In the genomic region with DNA sequence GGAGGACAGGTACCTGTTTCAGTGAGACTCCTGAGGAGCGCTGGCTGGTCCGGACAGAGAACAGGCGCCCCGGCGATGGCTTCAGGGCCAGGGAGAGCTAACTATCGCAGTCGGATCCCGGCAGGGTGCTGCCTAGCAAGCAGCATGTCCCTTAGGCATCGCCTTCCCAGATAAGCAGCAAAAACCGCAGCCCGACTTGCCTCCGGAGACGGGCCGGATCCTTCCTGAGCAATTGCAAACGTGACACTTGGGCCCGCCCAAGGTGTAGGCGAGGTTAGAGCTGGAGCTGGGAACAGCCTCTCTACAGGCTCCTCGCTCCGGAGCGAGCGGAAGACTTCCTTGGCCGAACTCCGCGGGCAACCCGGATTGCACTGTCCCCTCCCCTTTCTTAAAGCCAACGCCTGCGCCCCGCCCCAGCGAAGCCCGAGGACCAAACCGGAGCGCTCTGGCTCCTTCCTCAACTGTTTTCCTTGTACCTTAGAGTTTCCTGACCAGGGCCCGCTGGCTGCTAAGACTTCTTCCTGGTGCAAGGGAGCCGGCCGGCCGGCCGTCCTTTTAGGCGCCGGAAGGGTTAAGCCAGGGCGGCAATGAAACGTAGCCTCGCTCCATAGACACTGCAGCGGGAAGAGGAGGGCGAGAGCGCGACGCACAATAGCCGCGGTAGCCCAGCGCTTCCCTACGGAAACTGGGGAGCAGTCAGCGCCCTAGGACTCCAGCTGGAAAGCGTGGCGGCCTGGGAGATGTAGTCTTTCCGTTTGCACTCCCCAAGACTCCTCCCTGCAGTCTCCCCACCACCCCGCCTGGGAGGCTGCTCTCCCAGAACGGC, we compare ENCODE assay signal across 8 cellular contexts. TPM values are rescaled to one million over a fixed set of nuclear protein-coding genes. Genes with fewer than 3 reads are reported as not detected.
DNase-seq lines count a peak whose midpoint lies in the region; ATAC-seq, FAIRE-seq and TF ChIP-seq lines count a peak whose summit lies in the region.

A gene with protein sequence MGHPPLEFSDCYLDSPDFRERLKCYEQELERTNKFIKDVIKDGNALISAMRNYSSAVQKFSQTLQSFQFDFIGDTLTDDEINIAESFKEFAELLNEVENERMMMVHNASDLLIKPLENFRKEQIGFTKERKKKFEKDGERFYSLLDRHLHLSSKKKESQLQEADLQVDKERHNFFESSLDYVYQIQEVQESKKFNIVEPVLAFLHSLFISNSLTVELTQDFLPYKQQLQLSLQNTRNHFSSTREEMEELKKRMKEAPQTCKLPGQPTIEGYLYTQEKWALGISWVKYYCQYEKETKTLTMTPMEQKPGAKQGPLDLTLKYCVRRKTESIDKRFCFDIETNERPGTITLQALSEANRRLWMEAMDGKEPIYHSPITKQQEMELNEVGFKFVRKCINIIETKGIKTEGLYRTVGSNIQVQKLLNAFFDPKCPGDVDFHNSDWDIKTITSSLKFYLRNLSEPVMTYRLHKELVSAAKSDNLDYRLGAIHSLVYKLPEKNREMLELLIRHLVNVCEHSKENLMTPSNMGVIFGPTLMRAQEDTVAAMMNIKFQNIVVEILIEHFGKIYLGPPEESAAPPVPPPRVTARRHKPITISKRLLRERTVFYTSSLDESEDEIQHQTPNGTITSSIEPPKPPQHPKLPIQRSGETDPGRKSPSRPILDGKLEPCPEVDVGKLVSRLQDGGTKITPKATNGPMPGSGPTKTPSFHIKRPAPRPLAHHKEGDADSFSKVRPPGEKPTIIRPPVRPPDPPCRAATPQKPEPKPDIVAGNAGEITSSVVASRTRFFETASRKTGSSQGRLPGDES (minus strand): TSS at position 341 of the 826 bp plus-strand sequence. CDS start 475 bp downstream, outside the sequence.

- 2% methylated on average over 57 of the region's 57 CpGs for WGBS in liver

- peak within 1 kb of the TSS; percentile 31 to 54 for H3K27ac ChIP-seq in liver (ENCODE audit: low read depth in 1 of 2, low read length in 2 of 2)

- TF ChIP-seq CTCF in D721Med (IDR thresholded peaks at IDR 0.05; ENCODE audit: insufficient read depth, missing control alignments): no peak
- TF ChIP-seq CTCF in liver (IDR thresholded peaks at IDR 0.05; ENCODE audit: low read depth, low read length, missing input control): no peak

- H3K4me1 ChIP-seq in liver (ENCODE audit: control insufficient read depth in 4 of 4, insufficient read depth in 4 of 4, low read length in 3 of 4): peaks cover 0 to 7% (median 0%) of the 10 kb centered on the region in 4 donors

- peaks cover 30% of the 10 kb centered on the region for H3K27me3 Mint-ChIP-seq in IgD-negative memory B cell
- peaks cover 48 to 50% of the 10 kb centered on the region in 2 donors for H3K27me3 Mint-ChIP-seq in effector memory CD8-positive, alpha-beta T cell
- H3K27me3 Mint-ChIP-seq in stimulated activated memory B cell treated with anti-CD40 and anti-IgM and Interleukin-4, amounts not matched to agents 10 μg/mL and 1 μg/mL and 100 μg/mL, for 72 hours: peaks cover 37% of the 10 kb centered on the region

- peak; percentile 11 for DNase-seq in D721Med (ENCODE audit: insufficient read length, low spot score)
- DNase-seq in UCSD-AML1 (lab: John Stamatoyannopoulos, UW; ENCODE audit: unreplicated experiment): peak; percentile 68
- no peak for DNase-seq in effector memory CD8-positive, alpha-beta T cell
- DNase-seq in NK-92 (lab: John Stamatoyannopoulos, UW; ENCODE audit: unreplicated experiment): no peak

- peaks cover 0 to 2% (median 0%) of the 10 kb centered on the region in 3 donors for H3K9me3 Mint-ChIP-seq in IgD-negative memory B cell
- no peaks in the 10 kb centered on the region for H3K9me3 Mint-ChIP-seq in effector memory CD8-positive, alpha-beta T cell
- no peaks in the 10 kb centered on the region for H3K9me3 Mint-ChIP-seq in stimulated activated memory B cell treated with anti-CD40 and anti-IgM and Interleukin-4, amounts not matched to agents 10 μg/mL and 1 μg/mL and 100 μg/mL, for 72 hours

- H3K4me3 Mint-ChIP-seq in IgD-negative memory B cell: peak within 1 kb of the TSS; percentile 70 to 89 (median 76)
- peak within 1 kb of the TSS; percentile 72 to 76 for H3K4me3 Mint-ChIP-seq in effector memory CD8-positive, alpha-beta T cell
- H3K4me3 Mint-ChIP-seq in stimulated activated memory B cell treated with anti-CD40 and anti-IgM and Interleukin-4, amounts not matched to agents 10 μg/mL and 1 μg/mL and 100 μg/mL, for 72 hours: peak within 1 kb of the TSS; percentile 61

- H3K27me3 ChIP-seq in liver (ENCODE audit: control insufficient read depth in 4 of 4, insufficient read depth in 4 of 4, low read length in 3 of 4): no peaks in the 10 kb centered on the region

- peaks cover 0 to 2% (median 1%) of the 10 kb centered on the region in 3 donors for H3K4me1 Mint-ChIP-seq in IgD-negative memory B cell
- H3K4me1 Mint-ChIP-seq in effector memory CD8-positive, alpha-beta T cell (ENCODE audit: low read depth in 2 of 2): peaks cover 13% of the 10 kb centered on the region in 2 donors
- H3K4me1 Mint-ChIP-seq in stimulated activated memory B cell treated with anti-CD40 and anti-IgM and Interleukin-4, amounts not matched to agents 10 μg/mL and 1 μg/mL and 100 μg/mL, for 72 hours: peaks cover 18% of the 10 kb centered on the region

- no peak within 1 kb of the TSS for H3K27ac Mint-ChIP-seq in IgD-negative memory B cell
- no peak within 1 kb of the TSS for H3K27ac Mint-ChIP-seq in effector memory CD8-positive, alpha-beta T cell
- H3K27ac Mint-ChIP-seq in stimulated activated memory B cell treated with anti-CD40 and anti-IgM and Interleukin-4, amounts not matched to agents 10 μg/mL and 1 μg/mL and 100 μg/mL, for 72 hours: peak within 1 kb of the TSS; percentile 36

- no peak for TF ChIP-seq RAD21 in liver (IDR thresholded peaks at IDR 0.05)

- H3K4me3 ChIP-seq in liver (ENCODE audit: low read depth in 1 of 3, low read length in 3 of 3): peak within 1 kb of the TSS; percentile 50 to 77 (median 53)

- no peaks in the 10 kb centered on the region for H3K9me3 ChIP-seq in liver (ENCODE audit: control insufficient read depth in 4 of 4, low read length in 3 of 4)

- no peaks in the 10 kb centered on the region for H3K36me3 Mint-ChIP-seq in IgD-negative memory B cell
- no peaks in the 10 kb centered on the region for H3K36me3 Mint-ChIP-seq in effector memory CD8-positive, alpha-beta T cell (ENCODE audit: insufficient read depth)
- H3K36me3 Mint-ChIP-seq in stimulated activated memory B cell treated with anti-CD40 and anti-IgM and Interleukin-4, amounts not matched to agents 10 μg/mL and 1 μg/mL and 100 μg/mL, for 72 hours: no peaks in the 10 kb centered on the region

- H3K36me3 ChIP-seq in liver (ENCODE audit: control insufficient read depth in 4 of 4, insufficient read depth in 3 of 4, low read depth in 1 of 4, low read length in 3 of 4): no peaks in the 10 kb centered on the region

- no peak within 1 kb of the TSS for H3K9ac ChIP-seq in liver (ENCODE audit: low read depth in 1 of 2, low read length in 2 of 2)

- no peak for ATAC-seq in effector memory CD8-positive, alpha-beta T cell (replicated peaks)
- ATAC-seq in stimulated activated memory B cell treated with anti-CD40 and anti-IgM and Interleukin-4, amounts not matched to agents 10 μg/mL and 1 μg/mL and 100 μg/mL, for 72 hours: no peak
- ATAC-seq in HG03469 (IDR thresholded peaks at IDR 0.05; ENCODE audit: unreplicated experiment): no peak

- no peak for FAIRE-seq in D721Med (lab: Jason Lieb, UNC)

TF ChIP-seq in liver, 16 proteins besides CTCF, POLR2A, EP300 and RAD21:
- TF ChIP-seq, protein P1, sequence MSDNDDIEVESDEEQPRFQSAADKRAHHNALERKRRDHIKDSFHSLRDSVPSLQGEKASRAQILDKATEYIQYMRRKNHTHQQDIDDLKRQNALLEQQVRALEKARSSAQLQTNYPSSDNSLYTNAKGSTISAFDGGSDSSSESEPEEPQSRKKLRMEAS (IDR thresholded peaks at IDR 0.05): peak; percentile 56
- TF ChIP-seq FOXA2 (IDR thresholded peaks at IDR 0.05) (no peak), RXRA (IDR thresholded peaks at IDR 0.05) (peak in 1 of 2 donors; percentile 5)
TF ChIP-seq in liver: peak in this region for 2.

RNA-seq across cellular contexts. Expression of the gene that starts here (rescaled TPM):
- polyA plus RNA-seq in IgD-negative memory B cell (not detected), liver (under 1 TPM; 0.17 to 0.20 TPM)
- total RNA-seq in liver: 1 to 10 TPM; 1.0 to 1.2 TPM

Comparison
In these comparisons a context has a peak if more than half of its experiments do, and no peak if none do; other contexts are left out.
1. DNase-seq: peak in D721Med (single experiment) and UCSD-AML1 (single experiment); none in effector memory CD8-positive, alpha-beta T cell (0 of 3) and NK-92 (single experiment).
2. Peak in every context shown above with its lines, with median percentiles within 50 percentile points of each other: H3K4me3 Mint-ChIP-seq.